1 cellular context compared by ENCODE assay signal in the genomic region with DNA sequence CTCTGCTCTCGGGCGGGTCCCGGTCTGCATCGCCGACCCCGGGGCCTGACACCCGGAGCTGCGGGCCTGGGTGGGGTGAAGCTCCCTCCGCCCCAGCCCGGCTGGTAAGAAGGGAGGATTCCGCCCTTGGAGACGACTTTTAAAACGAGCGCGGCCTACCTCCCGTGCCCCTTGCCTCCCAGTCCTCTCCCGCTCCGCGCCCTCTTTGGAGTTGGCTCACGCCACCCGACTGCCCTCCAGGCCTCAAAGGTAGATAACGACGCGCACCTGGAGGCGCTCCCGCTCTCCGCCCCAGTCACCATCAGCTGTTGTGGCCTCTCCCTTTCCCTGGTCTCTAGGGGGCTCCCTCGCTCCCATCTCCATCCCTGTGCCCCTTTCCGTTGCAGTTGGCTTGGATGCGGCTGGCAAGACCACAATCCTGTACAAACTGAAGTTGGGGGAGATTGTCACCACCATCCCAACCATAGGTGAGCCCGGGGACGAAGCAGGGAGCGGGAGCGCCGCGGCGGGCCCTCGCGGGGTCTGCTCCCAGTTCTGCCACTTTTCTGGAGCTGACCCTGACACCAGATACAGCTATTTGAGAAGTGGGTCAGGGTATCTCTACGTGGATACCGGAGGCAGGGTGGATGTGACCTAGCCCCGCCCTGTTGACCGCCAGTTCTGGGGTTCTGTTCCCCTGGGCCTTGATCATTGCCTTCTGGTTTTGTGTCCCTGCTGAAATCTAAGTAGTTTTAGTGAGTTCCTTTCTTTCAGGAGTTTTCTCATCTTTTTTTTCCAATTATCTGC.
TF ChIP-seq lines count a peak whose summit lies in the region.

No MANE protein-coding gene starts in this region.

TF ChIP-seq in HepG2, 621 proteins besides CTCF, POLR2A, EP300 and RAD21 (continues in another document):
- TF ChIP-seq DNMT1 (CRISPR knock-in tag; IDR thresholded peaks at IDR 0.05) (no peak), ZNF33B (CRISPR knock-in tag; IDR thresholded peaks at IDR 0.05) (peak; percentile 45; the same call in 1 of the 2 replicates), HDAC1 (CRISPR knock-in tag; IDR thresholded peaks at IDR 0.05) (peak; percentile 71), KDM2A (CRISPR knock-in tag; IDR thresholded peaks at IDR 0.05; ENCODE audit: borderline replicate concordance, low read depth) (peak; percentile 83; the same call in 1 of the 2 replicates), ZNF430 (CRISPR knock-in tag; IDR thresholded peaks at IDR 0.05) (0 out of 2 replicates have a peak, but pooled peaks have one; percentile 11), ZNF660 (CRISPR knock-in tag; IDR thresholded peaks at IDR 0.05; ENCODE audit: borderline replicate concordance, low read depth) (no peak), ZNF703 (CRISPR knock-in tag; IDR thresholded peaks at IDR 0.05; ENCODE audit: borderline replicate concordance) (no peak), HDAC2 (CRISPR knock-in tag; IDR thresholded peaks at IDR 0.05) (no peak; the same call in 1 of the 2 replicates), ZFP1 (CRISPR knock-in tag; IDR thresholded peaks at IDR 0.05) (peak; percentile 36; the same call in 1 of the 2 replicates), FOXC1 (CRISPR knock-in tag; IDR thresholded peaks at IDR 0.05; ENCODE audit: borderline replicate concordance) (peak; percentile 62; the same call in 1 of the 2 replicates), KDM1A (CRISPR knock-in tag; IDR thresholded peaks at IDR 0.05) (peak; percentile 61; the same call in 1 of the 2 replicates), TEAD3 (CRISPR knock-in tag; optimal IDR thresholded peaks at IDR 0.05; ENCODE audit: borderline replicate concordance) (peak; percentile 34), ZNF431 (CRISPR knock-in tag; IDR thresholded peaks at IDR 0.05; ENCODE audit: borderline replicate concordance, low read depth) (no peak), KMT2A (CRISPR knock-in tag; IDR thresholded peaks at IDR 0.05) (0 out of 2 replicates have a peak, but pooled peaks have one; percentile 2), MTA1 (CRISPR knock-in tag; IDR thresholded peaks at IDR 0.05; ENCODE audit: borderline replicate concordance) (peak; percentile 47; the same call in 1 of the 2 replicates), FOXK2 (IDR thresholded peaks at IDR 0.05) (no peak), ZBTB21 (CRISPR knock-in tag; IDR thresholded peaks at IDR 0.05) (no peak), BCL3 (CRISPR knock-in tag; IDR thresholded peaks at IDR 0.05) (peak; percentile 59; the same call in 1 of the 2 replicates), IKZF4 (CRISPR knock-in tag; IDR thresholded peaks at IDR 0.05; ENCODE audit: borderline replicate concordance, low read depth, not compliant biosample characterization) (peak; percentile 39), ZNF530 (CRISPR knock-in tag; IDR thresholded peaks at IDR 0.05; ENCODE audit: low read depth) (no peak), ZNF142 (CRISPR knock-in tag; IDR thresholded peaks at IDR 0.05) (no peak), JDP2 (CRISPR knock-in tag; IDR thresholded peaks at IDR 0.05; ENCODE audit: borderline replicate concordance) (no peak), DMAP1 (CRISPR knock-in tag; IDR thresholded peaks at IDR 0.05) (no peak), TAF1 (CRISPR knock-in tag; IDR thresholded peaks at IDR 0.05) (peak; percentile 33), SOX13 (IDR thresholded peaks at IDR 0.05) (no peak), SOX13 (CRISPR knock-in tag; conservative IDR thresholded peaks at IDR 0.05 in 1 of 2, IDR thresholded peaks at IDR 0.05 in 1 of 2) (0 out of 4 replicates have a peak, but pooled peaks of 1 of the 2 experiments have one; percentile 7), ZNF746 (CRISPR knock-in tag; IDR thresholded peaks at IDR 0.05) (peak; percentile 42; the same call in 1 of the 2 replicates), ISL2 (CRISPR knock-in tag; IDR thresholded peaks at IDR 0.05) (no peak), PRDM10 (CRISPR knock-in tag; IDR thresholded peaks at IDR 0.05; ENCODE audit: low read depth) (0 out of 2 replicates have a peak, but pooled peaks have one; percentile 19)
- TF ChIP-seq, protein P1, sequence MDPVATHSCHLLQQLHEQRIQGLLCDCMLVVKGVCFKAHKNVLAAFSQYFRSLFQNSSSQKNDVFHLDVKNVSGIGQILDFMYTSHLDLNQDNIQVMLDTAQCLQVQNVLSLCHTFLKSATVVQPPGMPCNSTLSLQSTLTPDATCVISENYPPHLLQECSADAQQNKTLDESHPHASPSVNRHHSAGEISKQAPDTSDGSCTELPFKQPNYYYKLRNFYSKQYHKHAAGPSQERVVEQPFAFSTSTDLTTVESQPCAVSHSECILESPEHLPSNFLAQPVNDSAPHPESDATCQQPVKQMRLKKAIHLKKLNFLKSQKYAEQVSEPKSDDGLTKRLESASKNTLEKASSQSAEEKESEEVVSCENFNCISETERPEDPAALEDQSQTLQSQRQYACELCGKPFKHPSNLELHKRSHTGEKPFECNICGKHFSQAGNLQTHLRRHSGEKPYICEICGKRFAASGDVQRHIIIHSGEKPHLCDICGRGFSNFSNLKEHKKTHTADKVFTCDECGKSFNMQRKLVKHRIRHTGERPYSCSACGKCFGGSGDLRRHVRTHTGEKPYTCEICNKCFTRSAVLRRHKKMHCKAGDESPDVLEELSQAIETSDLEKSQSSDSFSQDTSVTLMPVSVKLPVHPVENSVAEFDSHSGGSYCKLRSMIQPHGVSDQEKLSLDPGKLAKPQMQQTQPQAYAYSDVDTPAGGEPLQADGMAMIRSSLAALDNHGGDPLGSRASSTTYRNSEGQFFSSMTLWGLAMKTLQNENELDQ (CRISPR knock-in tag; IDR thresholded peaks at IDR 0.05; ENCODE audit: borderline replicate concordance) = no peak
- TF ChIP-seq, protein P2, sequence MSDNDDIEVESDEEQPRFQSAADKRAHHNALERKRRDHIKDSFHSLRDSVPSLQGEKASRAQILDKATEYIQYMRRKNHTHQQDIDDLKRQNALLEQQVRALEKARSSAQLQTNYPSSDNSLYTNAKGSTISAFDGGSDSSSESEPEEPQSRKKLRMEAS (IDR thresholded peaks at IDR 0.05) = peak; percentile 70
- TF ChIP-seq, protein P3, sequence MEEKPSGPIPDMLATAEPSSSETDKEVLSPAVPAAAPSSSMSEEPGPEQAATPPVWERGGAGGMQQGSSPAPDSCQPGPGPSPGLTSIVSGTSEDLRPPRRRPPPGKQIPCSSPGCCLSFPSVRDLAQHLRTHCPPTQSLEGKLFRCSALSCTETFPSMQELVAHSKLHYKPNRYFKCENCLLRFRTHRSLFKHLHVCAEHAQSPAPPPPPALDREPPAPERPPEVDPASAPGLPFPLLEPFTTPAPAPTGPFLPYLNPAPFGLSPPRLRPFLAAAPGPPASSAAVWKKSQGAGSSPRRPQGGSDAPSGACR (CRISPR knock-in tag; IDR thresholded peaks at IDR 0.05) = no peak
- TF ChIP-seq, protein P4, sequence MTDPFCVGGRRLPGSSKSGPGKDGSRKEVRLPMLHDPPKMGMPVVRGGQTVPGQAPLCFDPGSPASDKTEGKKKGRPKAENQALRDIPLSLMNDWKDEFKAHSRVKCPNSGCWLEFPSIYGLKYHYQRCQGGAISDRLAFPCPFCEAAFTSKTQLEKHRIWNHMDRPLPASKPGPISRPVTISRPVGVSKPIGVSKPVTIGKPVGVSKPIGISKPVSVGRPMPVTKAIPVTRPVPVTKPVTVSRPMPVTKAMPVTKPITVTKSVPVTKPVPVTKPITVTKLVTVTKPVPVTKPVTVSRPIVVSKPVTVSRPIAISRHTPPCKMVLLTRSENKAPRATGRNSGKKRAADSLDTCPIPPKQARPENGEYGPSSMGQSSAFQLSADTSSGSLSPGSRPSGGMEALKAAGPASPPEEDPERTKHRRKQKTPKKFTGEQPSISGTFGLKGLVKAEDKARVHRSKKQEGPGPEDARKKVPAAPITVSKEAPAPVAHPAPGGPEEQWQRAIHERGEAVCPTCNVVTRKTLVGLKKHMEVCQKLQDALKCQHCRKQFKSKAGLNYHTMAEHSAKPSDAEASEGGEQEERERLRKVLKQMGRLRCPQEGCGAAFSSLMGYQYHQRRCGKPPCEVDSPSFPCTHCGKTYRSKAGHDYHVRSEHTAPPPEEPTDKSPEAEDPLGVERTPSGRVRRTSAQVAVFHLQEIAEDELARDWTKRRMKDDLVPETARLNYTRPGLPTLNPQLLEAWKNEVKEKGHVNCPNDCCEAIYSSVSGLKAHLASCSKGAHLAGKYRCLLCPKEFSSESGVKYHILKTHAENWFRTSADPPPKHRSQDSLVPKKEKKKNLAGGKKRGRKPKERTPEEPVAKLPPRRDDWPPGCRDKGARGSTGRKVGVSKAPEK (CRISPR knock-in tag; IDR thresholded peaks at IDR 0.05; ENCODE audit: borderline replicate concordance) = no peak
- TF ChIP-seq, protein P5, sequence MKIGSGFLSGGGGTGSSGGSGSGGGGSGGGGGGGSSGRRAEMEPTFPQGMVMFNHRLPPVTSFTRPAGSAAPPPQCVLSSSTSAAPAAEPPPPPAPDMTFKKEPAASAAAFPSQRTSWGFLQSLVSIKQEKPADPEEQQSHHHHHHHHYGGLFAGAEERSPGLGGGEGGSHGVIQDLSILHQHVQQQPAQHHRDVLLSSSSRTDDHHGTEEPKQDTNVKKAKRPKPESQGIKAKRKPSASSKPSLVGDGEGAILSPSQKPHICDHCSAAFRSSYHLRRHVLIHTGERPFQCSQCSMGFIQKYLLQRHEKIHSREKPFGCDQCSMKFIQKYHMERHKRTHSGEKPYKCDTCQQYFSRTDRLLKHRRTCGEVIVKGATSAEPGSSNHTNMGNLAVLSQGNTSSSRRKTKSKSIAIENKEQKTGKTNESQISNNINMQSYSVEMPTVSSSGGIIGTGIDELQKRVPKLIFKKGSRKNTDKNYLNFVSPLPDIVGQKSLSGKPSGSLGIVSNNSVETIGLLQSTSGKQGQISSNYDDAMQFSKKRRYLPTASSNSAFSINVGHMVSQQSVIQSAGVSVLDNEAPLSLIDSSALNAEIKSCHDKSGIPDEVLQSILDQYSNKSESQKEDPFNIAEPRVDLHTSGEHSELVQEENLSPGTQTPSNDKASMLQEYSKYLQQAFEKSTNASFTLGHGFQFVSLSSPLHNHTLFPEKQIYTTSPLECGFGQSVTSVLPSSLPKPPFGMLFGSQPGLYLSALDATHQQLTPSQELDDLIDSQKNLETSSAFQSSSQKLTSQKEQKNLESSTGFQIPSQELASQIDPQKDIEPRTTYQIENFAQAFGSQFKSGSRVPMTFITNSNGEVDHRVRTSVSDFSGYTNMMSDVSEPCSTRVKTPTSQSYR (CRISPR knock-in tag; IDR thresholded peaks at IDR 0.05; ENCODE audit: borderline replicate concordance) = peak; percentile 13
